9 cellular contexts compared by ENCODE assay signal in genomic region chr3:191499307-191500125, GRCh38. TPM values are rescaled to one million over a fixed set of nuclear protein-coding genes. Genes with fewer than 3 reads are reported as not detected.
DNase-seq lines count a peak whose midpoint lies in the region; ATAC-seq and TF ChIP-seq lines count a peak whose summit lies in the region.
"Had no signal": no experiment of that assay in that cellular context is flagged by ENCODE, and none has a peak within 500 bp of the region (broad histone marks: within the 10 kb centered on the region; RNA-seq: fewer than 3 reads in every experiment).

No MANE protein-coding gene starts in this region.

- intact Hi-C loops in mucosa of descending colon (cut with DNase I, micrococcal nuclease), result no loop called here

- H3K4me3 ChIP-seq in AG09309 (ENCODE audit: control insufficient read depth, low read depth, low read length), result peak overlapping the region; percentile 20
- no peak overlapping the region for H3K4me3 ChIP-seq in mucosa of descending colon

- peak; percentile 23 for ATAC-seq in mucosa of descending colon
- ATAC-seq in HG02884 (IDR thresholded peaks at IDR 0.05; ENCODE audit: unreplicated experiment), result no peak

- TF ChIP-seq CTCF in AG09309 (IDR thresholded peaks at IDR 0.05; ENCODE audit: control insufficient read depth, insufficient read depth, low read depth, low read length, missing control alignments) (no peak), mucosa of descending colon (IDR thresholded peaks at IDR 0.05) (no peak)

- no peaks in the 10 kb centered on the region for H3K9me3 ChIP-seq in mucosa of descending colon

- H3K36me3 ChIP-seq in mucosa of descending colon (ENCODE audit: low read depth), result no peaks in the 10 kb centered on the region

- no peaks in the 10 kb centered on the region for H3K4me1 ChIP-seq in mucosa of descending colon (ENCODE audit: low read depth)

- DNase-seq in AG09309 (ENCODE audit: low read depth) (peak; percentile 7), NCI-H146 treated with DMSO at 0.1 percent for 48 hours (lab: John Stamatoyannopoulos, UW; ENCODE audit: unreplicated experiment) (peak; percentile 83), cerebellar cortex (ENCODE audit: low spot score) (peak; percentile 18), mucosa of descending colon (peak; percentile 8 to 44 (median 29)), amniotic stem cell (lab: John Stamatoyannopoulos, UW) (no peak)
- no peak for DNase-seq in activated T-cell treated with anti-CD3 and anti-CD28 coated beads, Interleukin-2, amount 50 U/mL, for 48 hours
- DNase-seq in activated CD4-positive, alpha-beta T cell treated with anti-CD3 and anti-CD28 coated beads, Interleukin-2, amount 50 U/mL, for 1 hour, result no peak
- DNase-seq: stimulated activated CD4-positive, alpha-beta T cell treated with anti-CD3 and anti-CD28 coated beads, Interleukin-4, amount 100 ng/mL, for 4 hours had no signal

RNA-seq across cellular contexts. Expression of gene PYDC2, which starts 38.6 kb away (rescaled TPM):
- not detected for total RNA-seq in mucosa of descending colon

Comparison
In these comparisons a context has a peak if more than half of its experiments do, and no peak if none do; other contexts are left out.
1. DNase-seq: peak in AG09309 (single experiment), NCI-H146 treated with DMSO at 0.1 percent for 48 hours (single experiment), cerebellar cortex (single experiment) and mucosa of descending colon (3 of 3); none in amniotic stem cell (single experiment), activated T-cell treated with anti-CD3 and anti-CD28 coated beads, Interleukin-2, amount 50 U/mL, for 48 hours (0 of 2) and activated CD4-positive, alpha-beta T cell treated with anti-CD3 and anti-CD28 coated beads, Interleukin-2, amount 50 U/mL, for 1 hour (single experiment).